In the genomic region with DNA sequence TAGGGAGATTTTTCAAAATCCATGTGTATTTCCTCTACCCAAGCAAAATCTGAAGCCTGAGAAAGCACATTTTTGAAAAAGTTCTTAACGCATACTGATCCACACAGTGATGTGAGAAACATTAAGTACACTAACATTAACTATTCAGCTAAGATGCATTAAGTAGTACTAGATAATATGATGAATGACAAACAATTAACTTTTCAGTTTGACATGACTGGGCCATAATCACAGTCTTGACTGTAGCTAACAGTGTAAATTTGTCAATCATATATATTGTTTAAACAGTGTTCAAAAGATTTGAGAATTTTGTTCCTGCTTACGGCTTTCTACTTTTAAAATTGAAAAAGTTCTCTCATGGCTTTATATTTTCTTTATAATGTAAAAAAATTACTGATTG, we compare ENCODE assay signal across 33 cellular contexts.
"Had no signal": no experiment of that assay in that cellular context is flagged by ENCODE, and none has a peak within 500 bp of the region (broad histone marks: within the 10 kb centered on the region; RNA-seq: fewer than 3 reads in every experiment).

No MANE protein-coding gene starts in this region.

- H3K27me3 ChIP-seq: MG63 had no signal

- DNase-seq: Karpas-422, Kasumi-1, MG63, MM.1S, MV-4-11, NCI-H1048, NCI-H1092, NCI-H1092 treated with DMSO at 0.1 percent for 48 hours, NCI-H1105, NCI-H1105 treated with DMSO at 0.1 percent for 48 hours, NCI-H1417 treated with DMSO at 0.1 percent for 48 hours, NCI-H1436, NCI-H1436 treated with DMSO at 0.1 percent for 48 hours, NCI-H146, NCI-H1694, NCI-H1694 treated with DMSO at 0.1 percent for 48 hours, NCI-H187, NCI-H187 treated with DMSO at 0.1 percent for 48 hours, NCI-H1930, NCI-H2029, NCI-H2029 treated with DMSO at 0.1 percent for 48 hours, NCI-H2081, NCI-H2081 treated with DMSO at 0.1 percent for 48 hours, NCI-H2107, NCI-H2171, NCI-H2171 treated with DMSO at 0.1 percent for 48 hours, NCI-H2227 treated with DMSO at 0.1 percent for 48 hours, NCI-H226, NCI-H345, NCI-H446, NCI-H446 treated with DMSO at 0.1 percent for 48 hours, NCI-H510A, NCI-H510A treated with DMSO at 0.1 percent for 48 hours had no signal

- H3K36me3 ChIP-seq: MG63 had no signal

- H3K4me3 ChIP-seq: MG63 had no signal

- H3K9me3 ChIP-seq: MG63 had no signal
